8 cellular contexts compared by ENCODE assay signal in the genomic region with DNA sequence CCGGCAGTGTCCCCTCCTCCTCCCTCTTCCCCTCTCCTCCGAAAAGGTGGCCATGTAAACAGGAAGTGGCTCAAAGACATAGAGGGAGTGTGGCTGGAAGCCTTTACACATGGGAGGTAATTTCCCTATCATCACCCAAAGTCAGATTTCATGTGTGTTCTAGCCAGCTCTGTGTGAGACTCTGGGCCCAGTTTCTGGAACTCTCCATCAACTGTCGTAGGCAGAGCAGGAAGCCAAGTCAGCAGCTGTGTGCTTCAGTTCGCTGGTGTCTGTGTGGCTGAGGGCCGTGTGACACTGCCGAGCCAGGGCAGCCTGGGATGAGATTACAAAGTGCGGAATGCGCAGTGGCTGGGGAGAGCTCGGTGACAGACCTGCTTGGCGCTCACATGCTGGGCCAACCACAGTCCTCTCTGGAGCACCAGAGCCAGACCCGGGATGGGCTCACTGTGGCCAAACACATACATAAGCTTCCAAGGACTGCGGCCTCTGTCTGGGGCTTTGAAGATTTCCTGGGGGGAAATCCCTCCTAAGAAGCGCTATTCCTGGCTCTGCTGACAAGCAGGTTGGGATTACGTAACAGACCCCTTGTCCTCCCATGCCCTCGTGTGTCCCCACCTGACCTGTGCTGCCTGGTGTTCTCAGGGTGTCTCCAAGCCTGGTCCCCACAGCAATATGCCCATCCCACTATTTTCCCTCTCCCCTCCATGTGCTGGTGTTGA. TPM values are rescaled to one million over a fixed set of nuclear protein-coding genes. Genes with fewer than 3 reads are reported as not detected.
DNase-seq lines count a peak whose midpoint lies in the region; ATAC-seq and TF ChIP-seq lines count a peak whose summit lies in the region.

No MANE protein-coding gene starts in this region.

- intact Hi-C loops in heart right ventricle (cut with DNase I): loop anchor here in 7 of 10 donors (5.0 to 10.0 kb wide), 3 partner anchors 54 to 121 kb away; a partner anchor contains a TSS

- H3K9ac ChIP-seq in rectal smooth muscle tissue (ENCODE audit: low read length): no peak overlapping the region

- H3K4me3 ChIP-seq in heart right ventricle (peak overlapping the region in 3 of 10 donors; percentile 0 to 16 (median 10)), rectal smooth muscle tissue (ENCODE audit: low read length) (no peak overlapping the region)

- no peaks in the 10 kb centered on the region for H3K9me3 Mint-ChIP-seq in activated T-helper 17 cell treated with anti-CD3 and anti-CD28 coated beads, Interleukin-2, amount 50 U/mL, for 72 hours
- no peaks in the 10 kb centered on the region for H3K9me3 Mint-ChIP-seq in activated CD4-positive, alpha-beta memory T cell treated with anti-CD3 and anti-CD28 coated beads, Interleukin-2, amount 10 ng/mL, durations not matched to agents 7 days and 5 days

- H3K27me3 ChIP-seq in heart right ventricle (no peaks in the 10 kb centered on the region), rectal smooth muscle tissue (ENCODE audit: control insufficient read depth, insufficient read depth, low read length) (no peaks in the 10 kb centered on the region)

- H3K27ac Mint-ChIP-seq in activated T-helper 17 cell treated with anti-CD3 and anti-CD28 coated beads, Interleukin-2, amount 50 U/mL, for 72 hours: no peak overlapping the region
- H3K27ac Mint-ChIP-seq in activated CD4-positive, alpha-beta memory T cell treated with anti-CD3 and anti-CD28 coated beads, Interleukin-2, amount 10 ng/mL, durations not matched to agents 7 days and 5 days: no peak overlapping the region

- 3 to 5% methylated on average over 15 of the region's 15 CpGs for WGBS in heart right ventricle, 2 donors

- H3K4me1 ChIP-seq in heart right ventricle: peaks cover 38 to 90% (median 71%) of the 10 kb centered on the region in 9 donors
- H3K4me1 ChIP-seq in rectal smooth muscle tissue (ENCODE audit: control insufficient read depth, insufficient read depth, low read length): peaks cover 29% of the 10 kb centered on the region

- ATAC-seq in heart right ventricle (peak; percentile 86 to 92 (median 90)), HG03196 (IDR thresholded peaks at IDR 0.05; ENCODE audit: unreplicated experiment) (no peak)
- no peak for ATAC-seq in activated T-helper 17 cell treated with anti-CD3 and anti-CD28 coated beads, Interleukin-2, amount 50 U/mL, for 72 hours (replicated peaks)

- CTCF ChIA-PET in activated CD4-positive, alpha-beta memory T cell treated with anti-CD3 and anti-CD28 coated beads, Interleukin-2, amount 10 ng/mL, durations not matched to agents 7 days and 5 days (lab: Charles Lee): no interaction called here

- H3K36me3 Mint-ChIP-seq in activated T-helper 17 cell treated with anti-CD3 and anti-CD28 coated beads, Interleukin-2, amount 50 U/mL, for 72 hours (ENCODE audit: low read depth): no peaks in the 10 kb centered on the region
- no peaks in the 10 kb centered on the region for H3K36me3 Mint-ChIP-seq in activated CD4-positive, alpha-beta memory T cell treated with anti-CD3 and anti-CD28 coated beads, Interleukin-2, amount 10 ng/mL, durations not matched to agents 7 days and 5 days (ENCODE audit: low read depth)

- no peak for TF ChIP-seq CTCF in heart right ventricle (IDR thresholded peaks at IDR 0.05)

- H3K27me3 Mint-ChIP-seq in activated T-helper 17 cell treated with anti-CD3 and anti-CD28 coated beads, Interleukin-2, amount 50 U/mL, for 72 hours: peaks cover 15% of the 10 kb centered on the region
- H3K27me3 Mint-ChIP-seq in activated CD4-positive, alpha-beta memory T cell treated with anti-CD3 and anti-CD28 coated beads, Interleukin-2, amount 10 ng/mL, durations not matched to agents 7 days and 5 days: peaks cover 3% of the 10 kb centered on the region

- H3K27ac ChIP-seq in heart right ventricle (peak overlapping the region; percentile 67 to 97 (median 90)), rectal smooth muscle tissue (ENCODE audit: low read depth, low read length) (peak overlapping the region; percentile 93)

- H3K4me3 Mint-ChIP-seq in activated T-helper 17 cell treated with anti-CD3 and anti-CD28 coated beads, Interleukin-2, amount 50 U/mL, for 72 hours: no peak overlapping the region
- no peak overlapping the region for H3K4me3 Mint-ChIP-seq in activated CD4-positive, alpha-beta memory T cell treated with anti-CD3 and anti-CD28 coated beads, Interleukin-2, amount 10 ng/mL, durations not matched to agents 7 days and 5 days

- H3K36me3 ChIP-seq in heart right ventricle (peaks cover 0 to 18% (median 0%) of the 10 kb centered on the region in 9 donors), rectal smooth muscle tissue (ENCODE audit: control insufficient read depth, insufficient read depth, low read length) (no peaks in the 10 kb centered on the region)

- no peaks in the 10 kb centered on the region for H3K9me3 ChIP-seq in heart right ventricle

- DNase-seq in GDM1 (lab: John Stamatoyannopoulos, UW) (peak; percentile 6), UCSD-AML1 (lab: John Stamatoyannopoulos, UW; ENCODE audit: unreplicated experiment) (peak; percentile 57), heart right ventricle (peak; percentile 83 to 89), HK-2 (ENCODE audit: unreplicated experiment) (no peak)
- DNase-seq in activated CD4-positive, alpha-beta memory T cell treated with anti-CD3 and anti-CD28 coated beads, Interleukin-2, amount 10 ng/mL, durations not matched to agents 7 days and 5 days: no peak

- POLR2A ChIA-PET in activated CD4-positive, alpha-beta memory T cell treated with anti-CD3 and anti-CD28 coated beads, Interleukin-2, amount 10 ng/mL, durations not matched to agents 7 days and 5 days (lab: Charles Lee): no interaction called here

- H3K4me1 Mint-ChIP-seq in activated T-helper 17 cell treated with anti-CD3 and anti-CD28 coated beads, Interleukin-2, amount 50 U/mL, for 72 hours: no peaks in the 10 kb centered on the region
- peaks cover 16% of the 10 kb centered on the region for H3K4me1 Mint-ChIP-seq in activated CD4-positive, alpha-beta memory T cell treated with anti-CD3 and anti-CD28 coated beads, Interleukin-2, amount 10 ng/mL, durations not matched to agents 7 days and 5 days

RNA-seq across cellular contexts. Expression of a gene that starts 50.7 kb away (rescaled TPM):
- 10 to 100 TPM in 3 of 10 donors, 1 to 10 TPM in 7; 4.9 to 14.4 (median 7.7) TPM for total RNA-seq in heart right ventricle
- 1 to 10 TPM; 3.1 to 6.5 TPM for polyA plus RNA-seq in heart right ventricle
- 10 to 100 TPM; 29.2 to 55.0 TPM for total RNA-seq in activated T-helper 17 cell treated with anti-CD3 and anti-CD28 coated beads, Interleukin-2, amount 50 U/mL, for 72 hours
- total RNA-seq in activated CD4-positive, alpha-beta memory T cell treated with anti-CD3 and anti-CD28 coated beads, Interleukin-2, amount 10 ng/mL, durations not matched to agents 7 days and 5 days: 10 to 100 TPM; 23.3 to 26.3 TPM

Comparison
In these comparisons a context has a peak if more than half of its experiments do, and no peak if none do; other contexts are left out.
1. DNase-seq: peak in GDM1 (single experiment), UCSD-AML1 (single experiment) and heart right ventricle (2 of 2); none in HK-2 (single experiment) and activated CD4-positive, alpha-beta memory T cell treated with anti-CD3 and anti-CD28 coated beads, Interleukin-2, amount 10 ng/mL, durations not matched to agents 7 days and 5 days (single experiment).
2. ATAC-seq: peak in heart right ventricle (8 of 8); none in activated T-helper 17 cell treated with anti-CD3 and anti-CD28 coated beads, Interleukin-2, amount 50 U/mL, for 72 hours (single experiment) and HG03196 (single experiment).